Comparison of ENCODE assay signal across 28 cellular contexts in the genomic region with DNA sequence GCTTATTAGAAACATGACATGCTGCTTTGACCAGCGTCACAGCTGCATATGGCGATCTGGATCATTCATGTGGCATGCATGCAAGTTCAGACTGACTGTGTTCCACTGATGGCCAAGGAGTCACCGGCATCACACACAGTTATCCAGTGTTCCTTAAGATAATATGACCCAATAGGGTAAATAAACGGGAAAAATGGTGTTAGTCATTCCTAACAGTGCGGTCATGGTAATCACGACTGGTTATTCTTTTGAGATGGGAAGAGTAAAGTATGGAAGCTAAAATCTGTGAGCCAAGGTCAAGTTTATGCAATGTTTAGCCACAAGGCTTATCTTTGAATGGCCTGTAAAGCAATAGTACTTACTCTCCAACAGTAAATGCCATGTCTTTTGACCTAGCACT. TPM values are rescaled to one million over a fixed set of nuclear protein-coding genes. Genes with fewer than 3 reads are reported as not detected.
DNase-seq lines count a peak whose midpoint lies in the region; ATAC-seq, FAIRE-seq and TF ChIP-seq lines count a peak whose summit lies in the region.
"Had no signal": no experiment of that assay in that cellular context is flagged by ENCODE, and none has a peak within 500 bp of the region (broad histone marks: within the 10 kb centered on the region; RNA-seq: fewer than 3 reads in every experiment).

No MANE protein-coding gene starts in this region.

- H3K4me2 ChIP-seq in IMR-90 (ENCODE audit: low read depth, low read length) (no peak overlapping the region), astrocyte (ENCODE audit: low read length) (no peak overlapping the region)
- H3K4me2 ChIP-seq: BLaER1 treated with 17β-estradiol and CSF1 and Interleukin-3, amounts not matched to agents 10 nM and 100 nM; SK-N-SH had no signal

- H3K9me3 ChIP-seq in IMR-90 (ENCODE audit: control insufficient read depth, insufficient read depth, low read length) (no peaks in the 10 kb centered on the region), astrocyte (ENCODE audit: insufficient read depth, low read depth, low read length) (no peaks in the 10 kb centered on the region)
- H3K9me3 ChIP-seq: BLaER1 treated with 17β-estradiol and CSF1 and Interleukin-3, amounts not matched to agents 10 nM and 100 nM; Caco-2; SK-N-SH had no signal

- H3K4me1 Mint-ChIP-seq in astrocyte (ENCODE audit: low read depth, unreplicated experiment): no peaks in the 10 kb centered on the region
- no peaks in the 10 kb centered on the region for H3K4me1 Mint-ChIP-seq in natural killer cell treated with Interleukin-12 subunit alpha and Interleukin-12 subunit beta and Interleukin-15 and Interleukin-18, amount 100 ng/mL, for 72 hours (ENCODE audit: low read depth in 2 of 2)

- H3K27ac Mint-ChIP-seq in astrocyte (ENCODE audit: unreplicated experiment): no peak overlapping the region
- no peak overlapping the region for H3K27ac Mint-ChIP-seq in natural killer cell treated with Interleukin-12 subunit alpha and Interleukin-12 subunit beta and Interleukin-15 and Interleukin-18, amount 100 ng/mL, for 72 hours
- H3K27ac Mint-ChIP-seq: CD4-positive, alpha-beta T cell had no signal

- H3K36me3 ChIP-seq in IMR-90 (ENCODE audit: control insufficient read depth, insufficient read depth, low read length) (no peaks in the 10 kb centered on the region), astrocyte (ENCODE audit: insufficient read depth, low read length) (no peaks in the 10 kb centered on the region)
- H3K36me3 ChIP-seq: BLaER1 treated with 17β-estradiol and CSF1 and Interleukin-3, amounts not matched to agents 10 nM and 100 nM had no signal

- H2AFZ ChIP-seq in IMR-90 (replicated peaks; ENCODE audit: low read length, poor library complexity) (no peak overlapping the region), astrocyte (ENCODE audit: low read depth, low read length) (no peak overlapping the region)

- TF ChIP-seq CTCF in IMR-90 (conservative IDR thresholded peaks at IDR 0.05; ENCODE audit: low read depth, low read length) (no peak), astrocyte (IDR thresholded peaks at IDR 0.05; ENCODE audit: insufficient read depth, low read depth, low read length) (no peak), foreskin keratinocyte (conservative IDR thresholded peaks at IDR 0.05) (no peak)

- no peak for FAIRE-seq in astrocyte (lab: Jason Lieb, UNC)
- no peak for FAIRE-seq in GM12892 (lab: Jason Lieb, UNC)
- FAIRE-seq: A204.1, GM18507 had no signal

- H4K20me1 ChIP-seq in IMR-90 (ENCODE audit: insufficient read depth, low read length) (no peaks in the 10 kb centered on the region), astrocyte (ENCODE audit: insufficient read depth, low read length) (no peaks in the 10 kb centered on the region)
- H4K20me1 ChIP-seq: BLaER1 treated with 17β-estradiol and CSF1 and Interleukin-3, amounts not matched to agents 10 nM and 100 nM had no signal

- H3K14ac ChIP-seq in IMR-90 (replicated peaks; ENCODE audit: low read depth, low read length): 0 out of 2 replicates have a peak overlapping the region, but pooled peaks have one; percentile 29

- no peak overlapping the region for H3K23ac ChIP-seq in IMR-90 (ENCODE audit: low read depth, low read length)

- no peak overlapping the region for H4K91ac ChIP-seq in IMR-90 (ENCODE audit: insufficient read depth, low read depth, low read length)

- H3K18ac ChIP-seq in IMR-90 (ENCODE audit: low read depth, low read length): no peak overlapping the region

- H3K4me1 ChIP-seq in IMR-90 (ENCODE audit: control insufficient read depth, insufficient read depth, low read length) (no peaks in the 10 kb centered on the region), astrocyte (ENCODE audit: insufficient read depth, low read length) (peaks cover 2% of the 10 kb centered on the region), foreskin keratinocyte (no peaks in the 10 kb centered on the region)

- H3K9me3 Mint-ChIP-seq in astrocyte (ENCODE audit: unreplicated experiment): no peaks in the 10 kb centered on the region
- H3K9me3 Mint-ChIP-seq in natural killer cell treated with Interleukin-12 subunit alpha and Interleukin-12 subunit beta and Interleukin-15 and Interleukin-18, amount 100 ng/mL, for 72 hours: no peaks in the 10 kb centered on the region
- H3K9me3 Mint-ChIP-seq: CD4-positive, alpha-beta T cell had no signal

- no peak overlapping the region for H4K5ac ChIP-seq in IMR-90 (ENCODE audit: low read depth, low read length)

- H3K27ac ChIP-seq in IMR-90 (ENCODE audit: insufficient read depth, low read length) (no peak overlapping the region), astrocyte (ENCODE audit: low read depth, low read length) (no peak overlapping the region), foreskin keratinocyte (no peak overlapping the region)
- H3K27ac ChIP-seq: BLaER1 treated with 17β-estradiol and CSF1 and Interleukin-3, amounts not matched to agents 10 nM and 100 nM; HL-60 had no signal

- H3K36me3 Mint-ChIP-seq in astrocyte (ENCODE audit: low read depth, unreplicated experiment): no peaks in the 10 kb centered on the region
- H3K36me3 Mint-ChIP-seq in natural killer cell treated with Interleukin-12 subunit alpha and Interleukin-12 subunit beta and Interleukin-15 and Interleukin-18, amount 100 ng/mL, for 72 hours: no peaks in the 10 kb centered on the region

- no peaks in the 10 kb centered on the region for H3K79me1 ChIP-seq in IMR-90 (ENCODE audit: low read depth in 1 of 2, low read length in 2 of 2)

- intact Hi-C loops in IMR-90 (cut with micrococcal nuclease): no loop called here

- no peaks in the 10 kb centered on the region for H3K79me2 ChIP-seq in astrocyte (ENCODE audit: insufficient read depth, low read length)

- 83% methylated on average over 1 of the region's 6 CpGs; no CpG with 5 or more reads in 1 of the 2 experiments for WGBS in IMR-90 (ENCODE audit: extremely low coverage in 2 of 2, insufficient read length in 1 of 2), 2 experiments

- H3K9ac ChIP-seq in IMR-90 (ENCODE audit: low read depth, low read length): no peak overlapping the region
- no peak overlapping the region for H3K9ac ChIP-seq in astrocyte (ENCODE audit: low read length)
- H3K9ac ChIP-seq: BLaER1 treated with 17β-estradiol and CSF1 and Interleukin-3, amounts not matched to agents 10 nM and 100 nM; SK-N-SH had no signal

- no peak overlapping the region for H4K8ac ChIP-seq in IMR-90 (ENCODE audit: low read depth in 2 of 2, low read length in 2 of 2)

- H3K4me3 ChIP-seq in IMR-90 (ENCODE audit: insufficient read depth, low read depth, low read length) (no peak overlapping the region), astrocyte (ENCODE audit: insufficient read depth, low read depth, low read length) (no peak overlapping the region)
- H3K4me3 ChIP-seq: BLaER1 treated with 17β-estradiol and CSF1 and Interleukin-3, amounts not matched to agents 10 nM and 100 nM had no signal

- H2BK15ac ChIP-seq in IMR-90 (ENCODE audit: low read depth, low read length): no peak overlapping the region

- no peaks in the 10 kb centered on the region for H3K9me1 ChIP-seq in IMR-90 (ENCODE audit: insufficient read depth, low read length)

- DNase-seq in EH (ENCODE audit: low read depth) (peak; percentile 50), IMR-90 (peak; percentile 63), astrocyte (ENCODE audit: low read depth) (peak; percentile 14), iris pigment epithelial cell (ENCODE audit: low read depth) (peak; percentile 65), foreskin keratinocyte (no peak), GM12892 (ENCODE audit: insufficient read length) (no peak)
- DNase-seq in natural killer cell treated with Interleukin-12 subunit alpha and Interleukin-12 subunit beta and Interleukin-15 and Interleukin-18, amount 100 ng/mL, for 72 hours (ENCODE audit: low spot score): no peak
- DNase-seq: AML-193; Caco-2; CD4-positive, alpha-beta T cell; GOT3; HCEC 1CT; NCI-H1092; NCI-H1417 treated with DMSO at 0.1 percent for 48 hours; NCI-H1694 treated with DMSO at 0.1 percent for 48 hours; NCI-H2081; NCI-H2227 treated with DMSO at 0.1 percent for 48 hours; NCI-H510A; NCI-H69; SIG-M5; SK-N-SH; SW 1271 had no signal

- CTCF ChIA-PET in IMR-90 (lab: Yijun Ruan, JAX): no interaction called here

- dilution Hi-C loops in IMR-90 (cut with HindIII; ENCODE audit: low sequenced_read_pairs, unreplicated experiment): no loop called here

- no peak overlapping the region for H3K4me3 Mint-ChIP-seq in astrocyte (ENCODE audit: unreplicated experiment)
- H3K4me3 Mint-ChIP-seq in natural killer cell treated with Interleukin-12 subunit alpha and Interleukin-12 subunit beta and Interleukin-15 and Interleukin-18, amount 100 ng/mL, for 72 hours: no peak overlapping the region
- H3K4me3 Mint-ChIP-seq: CD4-positive, alpha-beta T cell had no signal

- no peak for TF ChIP-seq POLR2A in IMR-90 (IDR thresholded peaks at IDR 0.05; ENCODE audit: low read depth, low read length)
- no peak for TF ChIP-seq POLR2A in GM12892 (IDR thresholded peaks at IDR 0.05; ENCODE audit: low read depth, low read length)

- no peaks in the 10 kb centered on the region for H3K27me3 Mint-ChIP-seq in astrocyte (ENCODE audit: low read depth, unreplicated experiment)
- peaks cover 0 to 5% of the 10 kb centered on the region in 2 donors for H3K27me3 Mint-ChIP-seq in natural killer cell treated with Interleukin-12 subunit alpha and Interleukin-12 subunit beta and Interleukin-15 and Interleukin-18, amount 100 ng/mL, for 72 hours
- H3K27me3 Mint-ChIP-seq: CD4-positive, alpha-beta T cell had no signal

- H2BK5ac ChIP-seq in IMR-90 (ENCODE audit: low read depth, low read length, poor library complexity, severe bottlenecking): no peak overlapping the region

- ATAC-seq in IMR-90 (ENCODE audit: low read depth): peak; percentile 71
- ATAC-seq in GM19455 (IDR thresholded peaks at IDR 0.05; ENCODE audit: unreplicated experiment): no peak
- no peak for ATAC-seq in foreskin keratinocyte
- ATAC-seq in natural killer cell treated with Interleukin-12 subunit alpha and Interleukin-12 subunit beta and Interleukin-15 and Interleukin-18, amount 100 ng/mL, for 72 hours: no peak
- ATAC-seq: Panc1 had no signal

- no peak overlapping the region for H2BK20ac ChIP-seq in IMR-90 (ENCODE audit: low read depth, low read length)

- no peak overlapping the region for H3K56ac ChIP-seq in IMR-90 (ENCODE audit: extremely low read depth, insufficient read depth, low read length)

- POLR2A ChIA-PET in IMR-90 (lab: Charles Lee; ENCODE audit: unreplicated experiment): interaction anchor here (0.6 kb wide), 1 partner anchor 1027 kb away, joined by 4 read pairs; no protein-coding TSS in a partner anchor

- in situ Hi-C loops in IMR-90 (cut with MboI; ENCODE audit: low sequenced_read_pairs): no loop called here

- no TSS peak for BruUV-seq in IMR-90 (replicated peaks; lab: Mats Ljungman, UMichigan)

- no peak overlapping the region for H2AK5ac ChIP-seq in IMR-90 (ENCODE audit: low read depth, low read length)

- no peak overlapping the region for H3K4ac ChIP-seq in IMR-90 (ENCODE audit: low read depth, low read length)

- H3K27me3 ChIP-seq in IMR-90 (ENCODE audit: control insufficient read depth, insufficient read depth, low read length): no peaks in the 10 kb centered on the region
- H3K27me3 ChIP-seq in astrocyte (ENCODE audit: insufficient read depth, low read length): no peaks in the 10 kb centered on the region
- no peaks in the 10 kb centered on the region for H3K27me3 ChIP-seq in foreskin keratinocyte
- H3K27me3 ChIP-seq: BLaER1 treated with 17β-estradiol and CSF1 and Interleukin-3, amounts not matched to agents 10 nM and 100 nM had no signal

- TF ChIP-seq RAD21 in IMR-90 (IDR thresholded peaks at IDR 0.05; ENCODE audit: low read length): no peak

- no peak overlapping the region for H2BK120ac ChIP-seq in IMR-90 (ENCODE audit: low read depth, low read length)

- H2AK9ac ChIP-seq in IMR-90 (replicated peaks; ENCODE audit: low read depth, low read length, poor library complexity): no peak overlapping the region

RNA-seq across cellular contexts. Expression of gene LVRN, which starts 29.3 kb away (rescaled TPM):
- under 0.01 and 0.18 TPM in 2 replicates for total RNA-seq in IMR-90 (2012; rRNA removed)
- polyA plus RNA-seq in IMR-90 (2012; rRNA removed): 0.06 and 0.10 TPM in 2 replicates
- polyA plus RNA-seq in IMR-90 (2012; cell fraction: cytosol; rRNA removed): 0.01 TPM in 1 of 2 replicates, not detected in the other
- 0.02 and 0.76 TPM in 2 replicates for polyA plus RNA-seq in IMR-90 (2012; cell fraction: nucleus; rRNA removed; ENCODE audit: low replicate concordance)
- 0.58 and 0.64 TPM in 2 replicates for total RNA-seq in astrocyte
- total RNA-seq in foreskin keratinocyte: 0.07 TPM in 1 of 2 replicates, not detected in the other
- polyA plus RNA-seq in foreskin keratinocyte: 0.01 and 0.07 TPM in 2 replicates
- polyA plus RNA-seq in GM12892 (2012; ENCODE audit: missing spikeins): 0.11 TPM
- total RNA-seq in natural killer cell treated with Interleukin-12 subunit alpha and Interleukin-12 subunit beta and Interleukin-15 and Interleukin-18, amount 100 ng/mL, for 72 hours: not detected

Comparison
In these comparisons a context has a peak if more than half of its experiments do, and no peak if none do; other contexts are left out.
1. DNase-seq: peak in EH (single experiment), IMR-90 (single experiment), astrocyte (single experiment) and iris pigment epithelial cell (single experiment); none in foreskin keratinocyte (0 of 2), GM12892 (single experiment) and natural killer cell treated with Interleukin-12 subunit alpha and Interleukin-12 subunit beta and Interleukin-15 and Interleukin-18, amount 100 ng/mL, for 72 hours (single experiment).